ENCODE assay signal across 8 cellular contexts in the genomic region with DNA sequence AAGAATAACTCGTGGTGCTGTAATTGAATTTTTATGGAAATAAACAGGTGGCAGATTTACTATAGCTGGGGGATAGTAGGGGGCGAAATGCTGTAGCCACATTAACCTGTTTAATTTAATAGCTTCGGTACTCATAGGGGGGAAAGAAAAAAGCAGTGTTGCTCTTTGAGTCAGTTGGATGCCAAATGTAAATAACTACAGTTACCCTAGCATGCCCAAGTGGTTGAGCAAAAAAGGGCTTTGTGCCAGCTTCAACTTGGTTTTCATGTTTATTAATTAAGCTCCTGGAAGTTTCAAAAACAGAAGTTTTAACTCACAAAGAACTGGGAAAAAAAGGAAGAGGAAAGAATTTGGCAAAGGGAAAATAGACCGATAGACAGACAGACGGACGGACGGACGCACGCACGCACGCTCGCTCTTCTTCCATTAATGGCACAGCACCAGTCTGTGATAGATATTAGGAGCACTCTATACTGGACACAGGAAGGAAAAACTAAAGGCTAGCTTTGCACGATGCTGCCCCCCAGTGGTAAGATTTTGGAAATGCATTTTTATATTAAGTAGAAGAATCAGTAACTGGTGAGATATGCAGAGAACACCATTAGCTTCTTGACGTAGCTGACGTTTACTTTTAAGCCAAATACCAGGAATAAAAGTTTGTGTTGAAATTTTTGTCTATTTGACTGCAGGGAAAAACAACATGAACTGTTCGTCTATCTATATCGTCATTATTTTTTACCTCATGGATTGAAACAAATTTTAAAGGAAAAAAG.
DNase-seq lines count a peak whose midpoint lies in the region; ATAC-seq and TF ChIP-seq lines count a peak whose summit lies in the region.

No MANE protein-coding gene starts in this region.

- CTCF ChIA-PET in RWPE1 (lab: Yijun Ruan, JAX): interaction anchor here (0.5 to 2.8 kb wide), 25 partner anchors 9 to 1171 kb away, joined by 3 to 15 read pairs (median 3); no protein-coding TSS in a partner anchor

- H3K4me1 ChIP-seq in MM.1S (ENCODE audit: low read length) (no peaks in the 10 kb centered on the region), tibial artery (peaks cover 0 to 42% (median 20%) of the 10 kb centered on the region in 4 donors)

- H3K4me3 ChIP-seq in GM12865 (ENCODE audit: low read depth, low read length): no peak overlapping the region
- 0 out of 2 replicates have a peak overlapping the region, but pooled peaks have one; percentile 10 for H3K4me3 ChIP-seq in MM.1S (ENCODE audit: low read length)
- peak overlapping the region in 42 of 59 donors; percentile 4 to 55 (median 36) for H3K4me3 ChIP-seq in dorsolateral prefrontal cortex
- peak overlapping the region; percentile 18 to 40 for H3K4me3 ChIP-seq in tibial artery

- no peaks in the 10 kb centered on the region for H3K9me3 ChIP-seq in MM.1S (replicated peaks; ENCODE audit: insufficient read depth, low read length)
- no peaks in the 10 kb centered on the region for H3K9me3 ChIP-seq in tibial artery

- H3K4me2 ChIP-seq in MM.1S (ENCODE audit: low read depth, low read length): peak overlapping the region; percentile 44; the same call in 1 of the 2 replicates

- H3K27ac Mint-ChIP-seq in HFFc6: peak overlapping the region; percentile 59
- H3K27ac Mint-ChIP-seq in memory B cell: no peak overlapping the region

- H3K9me3 Mint-ChIP-seq in HFFc6 (no peaks in the 10 kb centered on the region), memory B cell (no peaks in the 10 kb centered on the region)

- peak overlapping the region; percentile 84 for H3K4me3 Mint-ChIP-seq in HFFc6
- H3K4me3 Mint-ChIP-seq in memory B cell: no peak overlapping the region

- H3K36me3 ChIP-seq in MM.1S (replicated peaks; ENCODE audit: insufficient read depth, low read length) (no peaks in the 10 kb centered on the region), tibial artery (no peaks in the 10 kb centered on the region)

- DNase-seq in AG08396 (ENCODE audit: low spot score) (peak; percentile 86), GM12865 (ENCODE audit: low read depth) (peak; percentile 67), HFFc6 (peak; percentile 79), MM.1S (peak; percentile 68), RWPE1 (ENCODE audit: low spot score) (peak; percentile 79), dorsolateral prefrontal cortex (peak in 5 of 10 donors; percentile 16 to 42 (median 38)), memory B cell (ENCODE audit: low spot score in 2 of 2) (peak; percentile 44), tibial artery (no peak)

- H3K27me3 Mint-ChIP-seq in HFFc6 (ENCODE audit: insufficient read depth) (no peaks in the 10 kb centered on the region), memory B cell (peaks cover 9% of the 10 kb centered on the region)

- H3K9me2 ChIP-seq in MM.1S (replicated peaks; ENCODE audit: insufficient read depth, low read length): no peaks in the 10 kb centered on the region

- no peak overlapping the region for H3K9ac ChIP-seq in MM.1S (ENCODE audit: low read length)

- peak overlapping the region; percentile 47; the same call in 1 of the 2 replicates for H2AFZ ChIP-seq in MM.1S (ENCODE audit: low read length)

- intact Hi-C loops in dorsolateral prefrontal cortex (cut with DNase I) (loop anchor here (2.0 to 10.0 kb wide), 3 partner anchors 54 to 84 kb away; no protein-coding TSS in a partner anchor), tibial artery (cut with DNase I; ENCODE audit: low total_unique reads) (loop anchor here (5.0 to 10.0 kb wide), 2 partner anchors 58 to 966 kb away; no protein-coding TSS in a partner anchor)

- peak; percentile 31 for ATAC-seq in memory B cell (ENCODE audit: low read depth)

- POLR2A ChIA-PET in RWPE1 (lab: Yijun Ruan, JAX; ENCODE audit: low non-redundant PET): no interaction called here

- no peaks in the 10 kb centered on the region for H4K20me1 ChIP-seq in MM.1S (ENCODE audit: insufficient read depth, low read length)

- no peaks in the 10 kb centered on the region for H3F3A ChIP-seq in MM.1S (ENCODE audit: insufficient read depth, low read length)

- TF ChIP-seq CTCF in GM12865 (IDR thresholded peaks at IDR 0.05; ENCODE audit: insufficient read depth, low read depth, low read length, missing control alignments) (peak; percentile 61), HFFc6 (IDR thresholded peaks at IDR 0.05) (peak; percentile 96), MM.1S (IDR thresholded peaks at IDR 0.05; ENCODE audit: low read length) (peak; percentile 68), RWPE1 (conservative IDR thresholded peaks at IDR 0.05; ENCODE audit: low read depth) (peak; percentile 81), dorsolateral prefrontal cortex (IDR thresholded peaks at IDR 0.05 in 54 of 56, conservative IDR thresholded peaks at IDR 0.05 in 2 of 56; ENCODE audit: low read depth in 1 of 56, partially characterized antibody in 56 of 56) (peak; percentile 72 to 97 (median 86)), tibial artery (IDR thresholded peaks at IDR 0.05) (peak; percentile 72 to 77)

- H3K27ac ChIP-seq in MM.1S (ENCODE audit: low read length) (no peak overlapping the region), RWPE1 (no peak overlapping the region), dorsolateral prefrontal cortex (no peak overlapping the region), tibial artery (peak overlapping the region in 1 of 2 donors; percentile 22)

- H3K4me1 Mint-ChIP-seq in HFFc6 (ENCODE audit: low read depth) (peaks cover 24% of the 10 kb centered on the region), memory B cell (peaks cover 5% of the 10 kb centered on the region)

- H3K36me3 Mint-ChIP-seq in HFFc6 (ENCODE audit: low read depth) (0 out of 2 replicates have a peak, but pooled peaks cover 5% of the 10 kb centered on the region), memory B cell (no peaks in the 10 kb centered on the region)

- H3K27me3 ChIP-seq in MM.1S (replicated peaks; ENCODE audit: insufficient read depth, low read length): no peaks in the 10 kb centered on the region
- no peaks in the 10 kb centered on the region for H3K27me3 ChIP-seq in dorsolateral prefrontal cortex
- no peaks in the 10 kb centered on the region for H3K27me3 ChIP-seq in tibial artery

- H3K79me2 ChIP-seq in MM.1S (ENCODE audit: low read length): no peaks in the 10 kb centered on the region

Comparison
In these comparisons a context has a peak if more than half of its experiments do, and no peak if none do; other contexts are left out.
1. DNase-seq: peak in AG08396 (single experiment), GM12865 (single experiment), HFFc6 (single experiment), MM.1S (single experiment), RWPE1 (single experiment) and memory B cell (2 of 2); none in tibial artery (0 of 2).
2. Peak in every context shown above with its lines, with median percentiles within 50 percentile points of each other: CTCF ChIP-seq.